In the genomic region with DNA sequence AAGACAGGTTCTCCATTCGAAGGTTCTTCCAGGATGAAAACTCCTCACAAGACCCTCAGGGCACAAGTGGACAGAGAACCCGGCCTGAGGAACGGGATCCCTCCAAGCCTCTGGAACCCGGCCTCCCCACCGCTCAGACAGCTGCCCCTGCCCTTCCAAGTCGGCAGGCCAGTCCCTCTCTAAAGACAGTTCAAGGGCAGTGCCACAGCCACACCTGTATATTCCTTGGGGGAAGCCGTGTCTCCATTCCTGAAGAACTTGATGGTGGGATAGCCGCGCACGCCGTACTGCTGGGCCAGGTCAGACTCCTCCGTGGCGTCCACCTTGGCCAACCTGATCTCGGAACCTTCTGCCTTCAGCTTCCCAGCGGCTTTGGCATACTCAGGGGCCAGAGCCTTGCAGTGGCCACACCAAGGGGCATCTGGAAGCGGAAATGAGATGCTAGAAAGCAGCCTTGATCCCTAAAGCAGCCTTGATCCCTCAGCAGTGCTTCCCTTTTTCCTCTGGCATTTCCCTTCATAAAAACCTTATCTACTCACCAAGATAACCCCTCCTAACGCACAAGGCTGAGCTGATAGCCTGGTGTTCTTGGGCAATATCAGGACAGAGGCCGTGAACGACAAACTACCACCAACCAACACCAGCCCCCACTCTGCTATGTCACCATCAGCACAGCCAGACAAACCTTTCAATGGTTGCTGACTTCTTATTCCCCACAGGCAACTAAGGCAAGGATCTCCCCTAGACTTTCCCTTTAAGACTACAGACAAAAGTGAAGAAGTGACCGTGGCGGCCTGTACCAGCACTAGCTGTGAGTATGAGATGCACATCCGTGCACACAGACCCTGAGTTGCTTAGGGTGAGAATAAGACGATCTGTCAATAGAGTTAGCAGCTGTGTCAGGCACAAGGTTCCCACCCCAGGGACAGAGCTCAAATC, we compare ENCODE assay signal across 9 cellular contexts. TPM values are rescaled to one million over a fixed set of nuclear protein-coding genes. Genes with fewer than 3 reads are reported as not detected.
DNase-seq lines count a peak whose midpoint lies in the region; ATAC-seq and TF ChIP-seq lines count a peak whose summit lies in the region.
"Had no signal": no experiment of that assay in that cellular context is flagged by ENCODE, and none has a peak within 500 bp of the region (broad histone marks: within the 10 kb centered on the region; RNA-seq: fewer than 3 reads in every experiment).

No MANE protein-coding gene starts in this region.

- H3K4me3 Mint-ChIP-seq in endodermal cell: peak overlapping the region; percentile 77

- H4K20me1 ChIP-seq in DND-41 (ENCODE audit: insufficient read depth, low read length) (peaks cover 49% of the 10 kb centered on the region), OCI-LY1 (ENCODE audit: insufficient read depth, low read length) (no peaks in the 10 kb centered on the region)

- H3K36me3 ChIP-seq in DND-41 (ENCODE audit: insufficient read depth, low read length) (peaks cover 68% of the 10 kb centered on the region), OCI-LY1 (ENCODE audit: insufficient read depth, low read length) (peaks cover 62% of the 10 kb centered on the region), endodermal cell (ENCODE audit: control insufficient read depth, insufficient read depth, low read length) (peaks cover 65% of the 10 kb centered on the region), ovary (no peaks in the 10 kb centered on the region)

- H3K27me3 ChIP-seq in DND-41 (ENCODE audit: insufficient read depth, low read length, poor library complexity) (peaks cover 3% of the 10 kb centered on the region), OCI-LY1 (ENCODE audit: insufficient read depth, low read length) (no peaks in the 10 kb centered on the region), endodermal cell (ENCODE audit: control insufficient read depth, insufficient read depth, low read length, poor library complexity, severe bottlenecking) (no peaks in the 10 kb centered on the region), ovary (no peaks in the 10 kb centered on the region)

- DNase-seq in DND-41 (no peak), endodermal cell (no peak), ovary (no peak), left lobe of liver (ENCODE audit: low spot score) (no peak), NCI-H187 treated with DMSO at 0.1 percent for 48 hours (lab: John Stamatoyannopoulos, UW) (no peak)
- no peak for DNase-seq in effector CD8-positive, alpha-beta T cell (lab: John Stamatoyannopoulos, UW)
- no peak for DNase-seq in activated CD4-positive, alpha-beta T cell treated with anti-CD3 and anti-CD28 coated beads, Interleukin-2, amount 50 U/mL, for 48 hours

- H3K4me1 Mint-ChIP-seq in endodermal cell: peaks cover 9% of the 10 kb centered on the region

- H3K27me3 Mint-ChIP-seq in endodermal cell (ENCODE audit: insufficient read depth): no peaks in the 10 kb centered on the region

- TF ChIP-seq CTCF in DND-41 (IDR thresholded peaks at IDR 0.05; ENCODE audit: borderline replicate concordance, extremely low read depth, low read length, poor library complexity, severe bottlenecking) (peak; percentile 2), OCI-LY1 (IDR thresholded peaks at IDR 0.05; ENCODE audit: low read length) (no peak), endodermal cell (conservative IDR thresholded peaks at IDR 0.05) (no peak), ovary (IDR thresholded peaks at IDR 0.05) (no peak)

- peaks cover 58% of the 10 kb centered on the region for H3K36me3 Mint-ChIP-seq in endodermal cell (ENCODE audit: low read depth)

- no peaks in the 10 kb centered on the region for H3F3A ChIP-seq in OCI-LY1 (ENCODE audit: insufficient read depth, low read length)

- H3K27ac Mint-ChIP-seq in endodermal cell: peak overlapping the region; percentile 85

- H3K4me1 ChIP-seq in DND-41 (ENCODE audit: insufficient read depth, low read length) (peaks cover 54% of the 10 kb centered on the region), OCI-LY1 (ENCODE audit: insufficient read depth, low read length, severe bottlenecking) (peaks cover 36% of the 10 kb centered on the region), endodermal cell (ENCODE audit: control insufficient read depth, insufficient read depth, low read length) (peaks cover 8% of the 10 kb centered on the region), ovary (ENCODE audit: insufficient read depth) (peaks cover 12% of the 10 kb centered on the region)

- H3K79me2 ChIP-seq in DND-41 (ENCODE audit: insufficient read depth, low read length): peaks cover 91% of the 10 kb centered on the region
- H3K79me2 ChIP-seq in OCI-LY1 (ENCODE audit: insufficient read depth, low read length): peaks cover 32% of the 10 kb centered on the region

- 0 out of 2 replicates have a peak overlapping the region, but pooled peaks have one; percentile 84 for H2AFZ ChIP-seq in DND-41 (ENCODE audit: low read depth, low read length)
- no peak overlapping the region for H2AFZ ChIP-seq in OCI-LY1 (ENCODE audit: low read length)

- H3K4me2 ChIP-seq in DND-41 (ENCODE audit: insufficient read depth, low read length): peak overlapping the region; percentile 98
- H3K4me2 ChIP-seq in OCI-LY1 (ENCODE audit: low read length): peak overlapping the region; percentile 98

- H3K9me2 ChIP-seq in OCI-LY1 (ENCODE audit: low read depth, low read length): no peaks in the 10 kb centered on the region

- no peak for ATAC-seq in DND-41 (ENCODE audit: insufficient read depth, low read depth)
- ATAC-seq in left lobe of liver: no peak

- intact Hi-C loops in ovary (cut with DNase I): no loop called here

- H3K9me3 ChIP-seq in DND-41 (ENCODE audit: insufficient read depth, low read length, severe bottlenecking) (no peaks in the 10 kb centered on the region), OCI-LY1 (ENCODE audit: low read length) (no peaks in the 10 kb centered on the region), endodermal cell (ENCODE audit: control insufficient read depth, low read length) (no peaks in the 10 kb centered on the region), ovary (no peaks in the 10 kb centered on the region)

- no peak for TF ChIP-seq POLR2A in ovary (IDR thresholded peaks at IDR 0.05)

- no peak for TF ChIP-seq EP300 in ovary (IDR thresholded peaks at IDR 0.05)

- H3K9me3 Mint-ChIP-seq in endodermal cell: no peaks in the 10 kb centered on the region

- H3K9ac ChIP-seq in DND-41 (ENCODE audit: low read depth, low read length): peak overlapping the region; percentile 82
- H3K9ac ChIP-seq in OCI-LY1 (ENCODE audit: low read length): peak overlapping the region; percentile 99
- H3K9ac ChIP-seq in endodermal cell (ENCODE audit: extremely low read depth, low read length, poor library complexity, severe bottlenecking): peak overlapping the region; percentile 89

- H3K4me3 ChIP-seq in DND-41 (ENCODE audit: low read depth in 1 of 2, low read length in 2 of 2) (peak overlapping the region; percentile 79 to 91), OCI-LY1 (ENCODE audit: low read depth, low read length, poor library complexity, severe bottlenecking) (peak overlapping the region; percentile 98), endodermal cell (ENCODE audit: low read length) (peak overlapping the region; percentile 99), ovary (peak overlapping the region; percentile 89)

- peak overlapping the region; percentile 94 for H3K27ac ChIP-seq in DND-41 (ENCODE audit: low read length)
- no peak overlapping the region for H3K27ac ChIP-seq in OCI-LY1 (ENCODE audit: low read depth, low read length, poor library complexity, severe bottlenecking)
- no peak overlapping the region for H3K27ac ChIP-seq in endodermal cell (ENCODE audit: low read depth, low read length)
- H3K27ac ChIP-seq in ovary: peak overlapping the region in 1 of 2 donors; percentile 82

- WGBS in endodermal cell (ENCODE audit: insufficient coverage in 1 of 2, insufficient read length in 1 of 2), 2 experiments: 72 to 73% methylated on average over 15 to 23 of the region's 23 CpGs
- 30 to 43% (median 41%) methylated on average over 23 of the region's 23 CpGs for WGBS in ovary, 3 donors

RNA-seq across cellular contexts. Expression of a gene that starts 1.1 kb away (rescaled TPM):
- total RNA-seq in endodermal cell: 100 to 1,000 TPM; 493 to 535 TPM
- 373 TPM for polyA plus RNA-seq in endodermal cell (2013, experiment 1 of 2)
- polyA plus RNA-seq in endodermal cell (2013, experiment 2 of 2): 364 TPM
- total RNA-seq in ovary: 100 to 1,000 TPM; 230 to 435 (median 312) TPM
- polyA plus RNA-seq in ovary: 1,000 to 10,000 TPM in 1 of 2 donors, 100 to 1,000 TPM in 1; 222 to 2,080 TPM
- 1,392 TPM for total RNA-seq in left lobe of liver

RNA-seq across cellular contexts. Expression of a gene that starts 11.9 kb away (rescaled TPM):
- total RNA-seq in endodermal cell: 100 to 1,000 TPM; 240 to 254 TPM
- polyA plus RNA-seq in endodermal cell (2013, experiment 1 of 2): 180 TPM
- polyA plus RNA-seq in endodermal cell (2013, experiment 2 of 2): 185 TPM
- total RNA-seq in ovary: 100 to 1,000 TPM in 6 of 7 donors, 10 to 100 TPM in 1; 52.0 to 455 (median 318) TPM
- polyA plus RNA-seq in ovary: 100 to 1,000 TPM in 1 of 2 donors, 10 to 100 TPM in 1; 65.8 to 158 TPM
- 109 TPM for total RNA-seq in left lobe of liver

RNA-seq across cellular contexts. Expression of a gene that starts 24.4 kb away (rescaled TPM):
- total RNA-seq in endodermal cell (not detected), ovary (not detected), left lobe of liver (not detected)
- not detected for polyA plus RNA-seq in endodermal cell (2013, experiment 1 of 2)
- polyA plus RNA-seq in endodermal cell (2013, experiment 2 of 2): not detected
- under 1 TPM in 1 of 2 donors, not detected in 1; 0.22 TPM for polyA plus RNA-seq in ovary
- total RNA-seq: RPMI7951 had no signal

RNA-seq across cellular contexts. Expression of a gene that starts 26.1 kb away (rescaled TPM):
- 100 to 1,000 TPM; 164 to 183 TPM for total RNA-seq in endodermal cell
- polyA plus RNA-seq in endodermal cell (2013, experiment 1 of 2): 135 TPM
- 153 TPM for polyA plus RNA-seq in endodermal cell (2013, experiment 2 of 2)
- total RNA-seq in ovary: 100 to 1,000 TPM in 3 of 7 donors, 10 to 100 TPM in 4; 81.1 to 135 (median 97.0) TPM
- polyA plus RNA-seq in ovary: 100 to 1,000 TPM in 1 of 2 donors, under 1 TPM in 1; 0.30 to 129 TPM
- total RNA-seq in left lobe of liver: 17.9 TPM

RNA-seq across cellular contexts. Expression of a gene that starts 32.1 kb away (rescaled TPM):
- total RNA-seq in endodermal cell (100 to 1,000 TPM; 154 to 170 TPM), ovary (100 to 1,000 TPM in 1 of 7 donors, 10 to 100 TPM in 6; 27.2 to 160 (median 58.5) TPM), left lobe of liver (14.5 TPM)
- 123 TPM for polyA plus RNA-seq in endodermal cell (2013, experiment 1 of 2)
- 122 TPM for polyA plus RNA-seq in endodermal cell (2013, experiment 2 of 2)
- polyA plus RNA-seq in ovary: 10 to 100 TPM; 14.2 to 34.1 TPM
